Comparison of ENCODE assay signal across 19 cellular contexts in genomic region chr3:148512648-148513047, GRCh38.
"Had no signal": no experiment of that assay in that cellular context is flagged by ENCODE, and none has a peak within 500 bp of the region (broad histone marks: within the 10 kb centered on the region; RNA-seq: fewer than 3 reads in every experiment).

No MANE protein-coding gene starts in this region.

- H3K27ac ChIP-seq: esophagus squamous epithelium, hepatocyte, lower lobe of right lung, neutrophil, tibial artery had no signal

- H3K36me3 ChIP-seq: esophagus squamous epithelium, lower lobe of right lung, neutrophil, tibial artery had no signal

- H2AFZ ChIP-seq: hepatocyte had no signal

- H3K4me1 Mint-ChIP-seq: activated CD4-positive, alpha-beta T cell treated with anti-CD3 and anti-CD28 coated beads, Interleukin-2, amount 10 ng/mL, durations not matched to agents 24 days and 14 days; activated naive CD4-positive, alpha-beta T cell treated with anti-CD3 and anti-CD28 coated beads, Interleukin-2, amount 10 ng/mL, durations not matched to agents 7 days and 5 days; activated naive CD8-positive, alpha-beta T cell treated with anti-CD3 and anti-CD28 coated beads, Interleukin-2, amount 50 U/mL, for 24 hours; natural killer cell had no signal

- H3K27me3 Mint-ChIP-seq: activated CD4-positive, alpha-beta T cell treated with anti-CD3 and anti-CD28 coated beads, Interleukin-2, amount 10 ng/mL, durations not matched to agents 24 days and 14 days; activated naive CD4-positive, alpha-beta T cell treated with anti-CD3 and anti-CD28 coated beads, Interleukin-2, amount 10 ng/mL, durations not matched to agents 7 days and 5 days; dendritic cell treated with granulocyte-macrophage colony-stimulating factor and Interleukin-4, amounts not matched to agents 40 ng/mL and 50 ng/mL, for 4 days had no signal

- H3K4me2 ChIP-seq: hepatocyte had no signal

- DNase-seq: activated CD4-positive, alpha-beta T cell treated with anti-CD3 and anti-CD28 coated beads, Interleukin-2, amount 10 ng/mL, durations not matched to agents 24 days and 14 days; activated CD4-positive, CD25-positive, alpha-beta regulatory T cell; activated CD8-positive, alpha-beta T cell treated with anti-CD3 and anti-CD28 coated beads, Interleukin-2, amount 10 ng/mL, durations not matched to agents 7 days and 5 days; activated naive CD4-positive, alpha-beta T cell treated with anti-CD3 and anti-CD28 coated beads, Interleukin-2, amount 10 ng/mL, durations not matched to agents 7 days and 5 days; activated naive CD8-positive, alpha-beta T cell treated with anti-CD3 and anti-CD28 coated beads, Interleukin-2, amount 50 U/mL, for 24 hours; activated T-cell treated with anti-CD3 and anti-CD28 coated beads, Interleukin-2, amount 50 U/mL, for 4 hours; aorta; effector CD8-positive, alpha-beta T cell; esophagus squamous epithelium; left colon; lower lobe of right lung; natural killer cell; stimulated activated CD8-positive, alpha-beta memory T cell treated with anti-CD3 and anti-CD28 coated beads, Interleukin-4, amount 100 ng/mL, for 48 hours; stimulated activated naive CD4-positive, alpha-beta T cell; T1000; tibial artery had no signal

- H3K9me3 Mint-ChIP-seq: activated CD4-positive, alpha-beta T cell treated with anti-CD3 and anti-CD28 coated beads, Interleukin-2, amount 10 ng/mL, durations not matched to agents 24 days and 14 days; activated naive CD4-positive, alpha-beta T cell treated with anti-CD3 and anti-CD28 coated beads, Interleukin-2, amount 10 ng/mL, durations not matched to agents 7 days and 5 days; activated naive CD8-positive, alpha-beta T cell treated with anti-CD3 and anti-CD28 coated beads, Interleukin-2, amount 50 U/mL, for 24 hours; dendritic cell treated with granulocyte-macrophage colony-stimulating factor and Interleukin-4, amounts not matched to agents 40 ng/mL and 50 ng/mL, for 4 days had no signal

- H3K4me3 ChIP-seq: esophagus squamous epithelium, hepatocyte, lower lobe of right lung, tibial artery had no signal

- H3K4me3 Mint-ChIP-seq: activated CD4-positive, alpha-beta T cell treated with anti-CD3 and anti-CD28 coated beads, Interleukin-2, amount 10 ng/mL, durations not matched to agents 24 days and 14 days; activated CD8-positive, alpha-beta T cell treated with anti-CD3 and anti-CD28 coated beads, Interleukin-2, amount 10 ng/mL, durations not matched to agents 7 days and 5 days; activated naive CD4-positive, alpha-beta T cell treated with anti-CD3 and anti-CD28 coated beads, Interleukin-2, amount 10 ng/mL, durations not matched to agents 7 days and 5 days; activated naive CD8-positive, alpha-beta T cell treated with anti-CD3 and anti-CD28 coated beads, Interleukin-2, amount 50 U/mL, for 24 hours; activated T-cell treated with anti-CD3 and anti-CD28 coated beads, Interleukin-2, amount 50 U/mL, for 4 hours; dendritic cell treated with granulocyte-macrophage colony-stimulating factor and Interleukin-4, amounts not matched to agents 40 ng/mL and 50 ng/mL, for 4 days; natural killer cell had no signal

- H3K9me3 ChIP-seq: esophagus squamous epithelium, lower lobe of right lung, neutrophil, tibial artery had no signal

- H3K36me3 Mint-ChIP-seq: activated naive CD4-positive, alpha-beta T cell treated with anti-CD3 and anti-CD28 coated beads, Interleukin-2, amount 10 ng/mL, durations not matched to agents 7 days and 5 days; natural killer cell had no signal

- H3K79me2 ChIP-seq: hepatocyte had no signal

- H3K27ac Mint-ChIP-seq: activated CD4-positive, alpha-beta T cell treated with anti-CD3 and anti-CD28 coated beads, Interleukin-2, amount 10 ng/mL, durations not matched to agents 24 days and 14 days; activated CD8-positive, alpha-beta T cell treated with anti-CD3 and anti-CD28 coated beads, Interleukin-2, amount 10 ng/mL, durations not matched to agents 7 days and 5 days; activated naive CD4-positive, alpha-beta T cell treated with anti-CD3 and anti-CD28 coated beads, Interleukin-2, amount 10 ng/mL, durations not matched to agents 7 days and 5 days; activated naive CD8-positive, alpha-beta T cell treated with anti-CD3 and anti-CD28 coated beads, Interleukin-2, amount 50 U/mL, for 24 hours; dendritic cell treated with granulocyte-macrophage colony-stimulating factor and Interleukin-4, amounts not matched to agents 40 ng/mL and 50 ng/mL, for 4 days; natural killer cell had no signal

- H3K27me3 ChIP-seq: esophagus squamous epithelium, hepatocyte, neutrophil, tibial artery had no signal

- H3K4me1 ChIP-seq: esophagus squamous epithelium, lower lobe of right lung, tibial artery had no signal
